ENCODE assay signal across 1 cellular context in genomic region chr6:169288591-169288990, GRCh38.
TF ChIP-seq lines count a peak whose summit lies in the region.

No MANE protein-coding gene starts in this region.

TF ChIP-seq in IMR-90, 13 proteins besides CTCF, POLR2A, EP300 and RAD21 (continued from another document):
- no peak for TF ChIP-seq USF2 (IDR thresholded peaks at IDR 0.05; ENCODE audit: low read depth, low read length)
- TF ChIP-seq MAZ (IDR thresholded peaks at IDR 0.05; ENCODE audit: borderline replicate concordance, low read depth, low read length), result no peak
- no peak for TF ChIP-seq ELK1 (IDR thresholded peaks at IDR 0.05; ENCODE audit: borderline replicate concordance, low read depth, low read length)
- no peak for TF ChIP-seq RCOR1 (IDR thresholded peaks at IDR 0.05; ENCODE audit: insufficient replicate concordance, low read length)
- no peak for TF ChIP-seq RFX5 (IDR thresholded peaks at IDR 0.05; ENCODE audit: low read depth, low read length)
- TF ChIP-seq NFE2L2 (IDR thresholded peaks at IDR 0.05; ENCODE audit: low read depth, low read length), result no peak
- TF ChIP-seq CHD1 (IDR thresholded peaks at IDR 0.05; ENCODE audit: low read depth, low read length), result no peak
TF ChIP-seq in IMR-90: peak in this region for 0.
